In the genomic region with DNA sequence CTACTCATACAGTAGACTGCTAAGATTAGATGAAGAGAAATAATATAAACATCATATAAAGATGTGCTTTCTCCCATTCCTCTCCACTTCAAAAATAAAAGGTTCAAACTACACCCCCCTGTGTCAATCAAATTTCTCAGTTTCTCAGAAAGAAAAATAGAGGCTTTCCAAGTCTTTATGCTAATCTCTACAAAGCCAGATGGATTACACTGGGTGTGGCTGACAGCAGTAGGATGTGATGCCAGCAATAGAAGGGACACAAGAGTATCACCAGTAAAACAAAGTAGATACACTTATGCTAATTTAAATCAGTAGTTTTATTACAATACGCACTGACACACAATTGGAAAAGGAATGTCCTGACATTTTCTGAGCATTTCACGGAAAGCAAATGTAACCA, we compare ENCODE assay signal across 23 cellular contexts.
"Had no signal": no experiment of that assay in that cellular context is flagged by ENCODE, and none has a peak within 500 bp of the region (broad histone marks: within the 10 kb centered on the region; RNA-seq: fewer than 3 reads in every experiment).

No MANE protein-coding gene starts in this region.

- ATAC-seq: esophagus mucosa; heart left ventricle; psoas muscle; sciatic nerve; stimulated activated memory B cell treated with anti-CD40 and anti-IgM and Interleukin-4, amounts not matched to agents 10 μg/mL and 1 μg/mL and 100 μg/mL, for 72 hours; upper lobe of right lung had no signal

- H3K4me1 Mint-ChIP-seq: nephron had no signal

- H3K27ac Mint-ChIP-seq: nephron; stimulated activated memory B cell treated with anti-CD40 and anti-IgM and Interleukin-4, amounts not matched to agents 10 μg/mL and 1 μg/mL and 100 μg/mL, for 72 hours; stimulated activated naive CD8-positive, alpha-beta T cell treated with anti-CD3 and anti-CD28 coated beads, Interleukin-15, Interleukin-2, amounts not matched to agents 100 ng/mL and 50 ng/mL, for 24 hours had no signal

- H3K9me3 Mint-ChIP-seq: nephron; stimulated activated naive CD8-positive, alpha-beta T cell treated with anti-CD3 and anti-CD28 coated beads, Interleukin-15, Interleukin-2, amounts not matched to agents 100 ng/mL and 50 ng/mL, for 24 hours had no signal

- H3K4me3 ChIP-seq: dorsolateral prefrontal cortex, heart left ventricle, psoas muscle, spleen, tibial artery, upper lobe of right lung had no signal

- H3K9me3 ChIP-seq: psoas muscle, tibial artery, upper lobe of right lung had no signal

- H3K27ac ChIP-seq: dorsolateral prefrontal cortex, heart left ventricle, parathyroid adenoma, psoas muscle, spleen, tibial artery, upper lobe of right lung had no signal

- FAIRE-seq: frontal cortex, islet of Langerhans had no signal

- H3K36me3 ChIP-seq: upper lobe of right lung had no signal

- H3K79me2 ChIP-seq: parathyroid adenoma had no signal

- H3K4me1 ChIP-seq: heart left ventricle, parathyroid adenoma, psoas muscle, spleen, tibial artery, upper lobe of right lung had no signal

- H3K4me3 Mint-ChIP-seq: nephron; stimulated activated memory B cell treated with anti-CD40 and anti-IgM and Interleukin-4, amounts not matched to agents 10 μg/mL and 1 μg/mL and 100 μg/mL, for 72 hours; stimulated activated naive CD8-positive, alpha-beta T cell treated with anti-CD3 and anti-CD28 coated beads, Interleukin-15, Interleukin-2, amounts not matched to agents 100 ng/mL and 50 ng/mL, for 24 hours had no signal

- H3K27me3 Mint-ChIP-seq: naive B cell; stimulated activated memory B cell treated with anti-CD40 and anti-IgM and Interleukin-4, amounts not matched to agents 10 μg/mL and 1 μg/mL and 100 μg/mL, for 72 hours; stimulated activated naive CD8-positive, alpha-beta T cell treated with anti-CD3 and anti-CD28 coated beads, Interleukin-15, Interleukin-2, amounts not matched to agents 100 ng/mL and 50 ng/mL, for 24 hours had no signal

- H3K27me3 ChIP-seq: dorsolateral prefrontal cortex, heart left ventricle, spleen, tibial artery, upper lobe of right lung had no signal

- H2AFZ ChIP-seq: parathyroid adenoma had no signal

- DNase-seq: cortex of kidney; effector CD8-positive, alpha-beta T cell; heart left ventricle; hypothalamus; kidney glomerular epithelial cell; mesendoderm; naive B cell; psoas muscle; spleen; stimulated activated CD4-positive, alpha-beta T cell treated with anti-CD3 and anti-CD28 coated beads, Interleukin-15, amount 100 ng/mL, for 24 hours; stimulated activated CD4-positive, alpha-beta T cell treated with anti-CD3 and anti-CD28 coated beads, Interleukin-1b, Interleukin-23, amount 100 ng/mL, for 48 hours; stimulated activated CD4-positive, alpha-beta T cell treated with anti-CD3 and anti-CD28 coated beads, Interleukin-4, amount 100 ng/mL, for 24 hours; tibial artery; upper lobe of right lung had no signal
